ENCODE assay signal across 1 cellular context in the genomic region with DNA sequence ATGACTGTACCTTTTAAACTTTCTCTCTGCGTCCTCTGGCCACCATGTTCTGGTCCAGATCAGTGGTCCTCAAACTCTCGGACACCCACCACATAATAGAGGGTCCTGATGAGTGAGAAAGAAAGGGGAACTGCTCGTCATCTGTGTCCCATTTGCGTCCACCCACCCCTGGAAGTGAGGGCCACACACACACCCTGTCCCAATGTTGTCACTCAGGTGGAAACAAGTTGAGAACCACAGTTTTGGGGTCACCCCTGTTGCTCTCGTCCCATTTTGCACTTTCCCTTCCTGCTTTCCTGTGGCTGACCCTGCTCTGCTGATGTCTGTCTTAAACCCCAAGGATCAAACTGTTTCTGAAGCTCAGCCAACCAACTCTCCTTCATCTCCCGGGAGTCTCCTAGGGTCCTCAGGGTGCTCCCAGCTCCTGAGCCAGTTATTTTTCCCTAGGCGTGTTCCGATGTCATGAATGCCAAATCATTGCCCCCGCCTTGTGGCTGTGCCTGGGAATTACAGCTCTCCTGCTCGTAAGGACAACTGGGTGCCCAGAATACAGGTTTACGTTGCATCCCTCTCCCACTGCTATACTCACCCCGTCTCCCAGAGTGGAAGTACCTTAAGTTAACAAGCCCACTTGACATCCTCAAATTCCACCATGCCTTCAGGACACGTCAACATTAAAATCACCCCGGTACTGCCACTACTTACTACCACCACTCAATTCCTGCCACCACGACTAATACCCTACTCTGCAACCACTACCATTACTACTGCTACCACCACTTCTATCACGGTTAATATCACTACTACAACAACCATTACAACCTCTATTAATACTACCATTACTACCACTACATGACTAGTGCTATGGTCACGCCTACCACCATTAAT.
TF ChIP-seq lines count a peak whose summit lies in the region.

No MANE protein-coding gene starts in this region.

TF ChIP-seq in HepG2, 621 proteins besides CTCF, POLR2A, EP300 and RAD21:
- 0 out of 2 replicates have a peak, but pooled peaks have one; percentile 43 for TF ChIP-seq MIXL1 (CRISPR knock-in tag; IDR thresholded peaks at IDR 0.05)
- TF ChIP-seq FIP1L1 (IDR thresholded peaks at IDR 0.05; ENCODE audit: borderline replicate concordance, insufficient read depth, low read depth, low read length), result no peak
- 0 out of 2 replicates have a peak, but pooled peaks have one; percentile 21 for TF ChIP-seq ZBTB7A (CRISPR knock-in tag; IDR thresholded peaks at IDR 0.05)
- TF ChIP-seq ETV5 (CRISPR knock-in tag; IDR thresholded peaks at IDR 0.05; ENCODE audit: borderline replicate concordance), result 0 out of 2 replicates have a peak, but pooled peaks have one; percentile 8
- TF ChIP-seq SALL1 (CRISPR knock-in tag; IDR thresholded peaks at IDR 0.05), result peak; percentile 42; the same call in 1 of the 2 replicates
- peak; percentile 98 for TF ChIP-seq SMC3 (IDR thresholded peaks at IDR 0.05; ENCODE audit: low read length)
- peak; percentile 94 for TF ChIP-seq ZNF263 (CRISPR knock-in tag; IDR thresholded peaks at IDR 0.05)
- no peak for TF ChIP-seq HHEX (CRISPR knock-in tag; IDR thresholded peaks at IDR 0.05)
- no peak for TF ChIP-seq NR2F6 (IDR thresholded peaks at IDR 0.05)
- TF ChIP-seq NR2F6 (CRISPR knock-in tag; IDR thresholded peaks at IDR 0.05), result peak; percentile 22; the same call in 1 of the 2 replicates
- TF ChIP-seq TSC22D2 (CRISPR knock-in tag; IDR thresholded peaks at IDR 0.05; ENCODE audit: borderline replicate concordance), result no peak
- 0 out of 2 replicates have a peak, but pooled peaks have one; percentile 28 for TF ChIP-seq NR2C2 (CRISPR knock-in tag; IDR thresholded peaks at IDR 0.05; ENCODE audit: borderline replicate concordance)
- peak; percentile 36 for TF ChIP-seq ZFP36 (IDR thresholded peaks at IDR 0.05; ENCODE audit: borderline replicate concordance, low read depth, low read length, partially characterized antibody)
- TF ChIP-seq ZNF597 (CRISPR knock-in tag; IDR thresholded peaks at IDR 0.05), result no peak
- TF ChIP-seq HCFC1 (IDR thresholded peaks at IDR 0.05; ENCODE audit: low read depth, low read length), result no peak
- TF ChIP-seq, protein P1, sequence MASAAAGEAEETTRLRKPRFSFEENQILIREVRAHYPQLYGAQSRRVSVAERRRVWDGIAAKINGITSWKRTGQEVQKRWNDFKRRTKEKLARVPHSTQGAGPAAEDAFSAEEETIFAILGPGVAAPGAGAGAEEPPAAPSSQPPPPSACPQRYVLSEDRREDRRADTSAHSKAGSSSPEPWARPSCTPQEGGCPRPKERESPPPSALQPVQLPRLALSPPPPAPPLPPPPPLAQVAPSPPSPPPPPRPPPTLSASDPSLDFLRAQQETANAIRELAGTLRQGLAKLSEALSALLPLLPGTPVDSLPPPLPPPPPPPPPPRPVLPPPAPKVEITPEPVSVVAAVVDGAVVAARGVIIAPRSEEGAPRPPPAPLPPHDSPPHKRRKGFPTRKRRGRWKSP (CRISPR knock-in tag; IDR thresholded peaks at IDR 0.05), result peak; percentile 41; the same call in 1 of the 2 replicates
- TF ChIP-seq IRF2 (CRISPR knock-in tag; IDR thresholded peaks at IDR 0.05), result 0 out of 2 replicates have a peak, but pooled peaks have one; percentile 37
- TF ChIP-seq PAX8 (CRISPR knock-in tag; IDR thresholded peaks at IDR 0.05; ENCODE audit: borderline replicate concordance), result no peak
- TF ChIP-seq NFYB (CRISPR knock-in tag; IDR thresholded peaks at IDR 0.05), result no peak
- TF ChIP-seq TEAD3 (CRISPR knock-in tag; optimal IDR thresholded peaks at IDR 0.05; ENCODE audit: borderline replicate concordance), result peak; percentile 60
- 0 out of 2 replicates have a peak, but pooled peaks have one; percentile 32 for TF ChIP-seq BORCS8-MEF2B (CRISPR knock-in tag; IDR thresholded peaks at IDR 0.05)
- peak; percentile 77; the same call in 1 of the 2 replicates for TF ChIP-seq KDM2A (CRISPR knock-in tag; IDR thresholded peaks at IDR 0.05; ENCODE audit: borderline replicate concordance, low read depth)
- TF ChIP-seq PRMT3 (CRISPR knock-in tag; IDR thresholded peaks at IDR 0.05; ENCODE audit: borderline replicate concordance, low read depth), result no peak
- TF ChIP-seq ZFX (CRISPR knock-in tag; IDR thresholded peaks at IDR 0.05; ENCODE audit: low read depth), result 0 out of 2 replicates have a peak, but pooled peaks have one; percentile 26
- TF ChIP-seq, protein P2, sequence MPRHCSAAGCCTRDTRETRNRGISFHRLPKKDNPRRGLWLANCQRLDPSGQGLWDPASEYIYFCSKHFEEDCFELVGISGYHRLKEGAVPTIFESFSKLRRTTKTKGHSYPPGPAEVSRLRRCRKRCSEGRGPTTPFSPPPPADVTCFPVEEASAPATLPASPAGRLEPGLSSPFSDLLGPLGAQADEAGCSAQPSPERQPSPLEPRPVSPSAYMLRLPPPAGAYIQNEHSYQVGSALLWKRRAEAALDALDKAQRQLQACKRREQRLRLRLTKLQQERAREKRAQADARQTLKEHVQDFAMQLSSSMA (CRISPR knock-in tag; IDR thresholded peaks at IDR 0.05), result no peak
- TF ChIP-seq, protein P3, sequence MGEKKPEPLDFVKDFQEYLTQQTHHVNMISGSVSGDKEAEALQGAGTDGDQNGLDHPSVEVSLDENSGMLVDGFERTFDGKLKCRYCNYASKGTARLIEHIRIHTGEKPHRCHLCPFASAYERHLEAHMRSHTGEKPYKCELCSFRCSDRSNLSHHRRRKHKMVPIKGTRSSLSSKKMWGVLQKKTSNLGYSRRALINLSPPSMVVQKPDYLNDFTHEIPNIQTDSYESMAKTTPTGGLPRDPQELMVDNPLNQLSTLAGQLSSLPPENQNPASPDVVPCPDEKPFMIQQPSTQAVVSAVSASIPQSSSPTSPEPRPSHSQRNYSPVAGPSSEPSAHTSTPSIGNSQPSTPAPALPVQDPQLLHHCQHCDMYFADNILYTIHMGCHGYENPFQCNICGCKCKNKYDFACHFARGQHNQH (CRISPR knock-in tag; IDR thresholded peaks at IDR 0.05), result peak; percentile 40; the same call in 1 of the 2 replicates
- 0 out of 2 replicates have a peak, but pooled peaks have one; percentile 27 for TF ChIP-seq THRA (CRISPR knock-in tag; IDR thresholded peaks at IDR 0.05; ENCODE audit: borderline replicate concordance)
- TF ChIP-seq STAG1 (CRISPR knock-in tag; IDR thresholded peaks at IDR 0.05), result peak; percentile 97
- peak in 1 of 2 experiments; percentile 50; a peak in 1 of 4 replicates for TF ChIP-seq HMGXB4 (CRISPR knock-in tag; IDR thresholded peaks at IDR 0.05; ENCODE audit: borderline replicate concordance in 1 of 2, low read depth in 1 of 2)
- TF ChIP-seq KLF16 (CRISPR knock-in tag; IDR thresholded peaks at IDR 0.05), result 0 out of 4 replicates have a peak, but pooled peaks of 1 of the 2 experiments have one; percentile 52
